Comparison of ENCODE assay signal across 18 cellular contexts in the genomic region with DNA sequence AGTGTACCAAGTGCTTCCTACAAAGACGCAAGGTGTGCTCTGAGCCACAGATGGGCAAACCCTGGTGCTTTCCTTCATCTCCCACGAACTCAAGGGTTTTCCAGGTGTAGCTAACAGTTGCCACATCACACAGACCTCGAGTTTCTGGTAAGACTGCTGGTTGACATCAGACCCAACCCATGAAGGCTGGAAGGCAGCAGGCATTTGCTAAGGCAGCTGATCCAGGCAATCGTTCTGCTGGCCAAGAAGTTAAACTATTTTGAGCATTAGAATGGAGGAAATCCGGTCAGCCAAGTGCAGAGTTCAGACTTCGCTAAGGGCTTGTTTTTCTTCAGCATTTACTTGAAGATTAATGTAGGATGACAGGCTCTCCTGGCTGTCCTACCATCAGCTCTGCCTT. TPM values are rescaled to one million over a fixed set of nuclear protein-coding genes. Genes with fewer than 3 reads are reported as not detected.
DNase-seq lines count a peak whose midpoint lies in the region; ATAC-seq and TF ChIP-seq lines count a peak whose summit lies in the region.
"Had no signal": no experiment of that assay in that cellular context is flagged by ENCODE, and none has a peak within 500 bp of the region (broad histone marks: within the 10 kb centered on the region; RNA-seq: fewer than 3 reads in every experiment).

No MANE protein-coding gene starts in this region.

- H3K36me3 ChIP-seq in RWPE2 (ENCODE audit: low read depth) (peaks cover 80% of the 10 kb centered on the region), neural progenitor cell (no peaks in the 10 kb centered on the region), thyroid gland (peaks cover 39 to 50% of the 10 kb centered on the region in 2 donors)

- H3K27me3 ChIP-seq in RWPE2 (ENCODE audit: insufficient read depth, poor library complexity, severe bottlenecking), result no peaks in the 10 kb centered on the region
- no peaks in the 10 kb centered on the region for H3K27me3 ChIP-seq in neural progenitor cell
- H3K27me3 ChIP-seq in thyroid gland, result no peaks in the 10 kb centered on the region
- H3K27me3 ChIP-seq: BE2C had no signal

- H3K27ac ChIP-seq in RWPE2 (ENCODE audit: poor library complexity, severe bottlenecking) (no peak overlapping the region), neural progenitor cell (peak overlapping the region; percentile 20), thyroid gland (peak overlapping the region in 2 of 3 donors; percentile 18 to 47)

- H3K4me3 Mint-ChIP-seq in neural progenitor cell, result no peak overlapping the region
- H3K4me3 Mint-ChIP-seq: CD4-positive, CD25-positive, alpha-beta regulatory T cell had no signal

- intact Hi-C loops in cardiac septum (cut with DNase I), result no loop called here
- intact Hi-C loops in left ventricle myocardium superior (cut with micrococcal nuclease), result loop anchor here (5.0 kb wide), 1 partner anchor 215 kb away; no protein-coding TSS in a partner anchor
- intact Hi-C loops in thyroid gland (cut with DNase I), result no loop called here

- WGBS in thyroid gland, 2 donors, result 51 to 53% methylated on average over 5 to 6 of the region's 6 CpGs

- TF ChIP-seq CTCF in RWPE2 (IDR thresholded peaks at IDR 0.05; ENCODE audit: poor library complexity, severe bottlenecking) (no peak), neural progenitor cell (IDR thresholded peaks at IDR 0.05) (no peak), thyroid gland (IDR thresholded peaks at IDR 0.05) (no peak)

- H3K9ac ChIP-seq in neural progenitor cell, result no peak overlapping the region

- no peak for TF ChIP-seq POLR2A in thyroid gland (IDR thresholded peaks at IDR 0.05)

- H3K9me3 ChIP-seq in RWPE2 (ENCODE audit: severe bottlenecking) (no peaks in the 10 kb centered on the region), neural progenitor cell (ENCODE audit: low read depth) (no peaks in the 10 kb centered on the region), thyroid gland (no peaks in the 10 kb centered on the region)
- H3K9me3 ChIP-seq: BE2C had no signal

- no peak overlapping the region for H3K4me2 ChIP-seq in neural progenitor cell

- H3K4me1 ChIP-seq in RWPE2 (ENCODE audit: insufficient read depth, poor library complexity, severe bottlenecking) (no peaks in the 10 kb centered on the region), neural progenitor cell (no peaks in the 10 kb centered on the region), thyroid gland (peaks cover 5 to 32% of the 10 kb centered on the region in 2 donors)
- H3K4me1 ChIP-seq: BE2C had no signal

- H3K4me1 Mint-ChIP-seq in neural progenitor cell, result no peaks in the 10 kb centered on the region

- DNase-seq in cardiac septum (ENCODE audit: low spot score), result peak; percentile 46
- DNase-seq in left ventricle myocardium superior, result no peak
- DNase-seq in RWPE2 (ENCODE audit: low spot score), result peak; percentile 18
- no peak for DNase-seq in neural progenitor cell (ENCODE audit: low spot score)
- DNase-seq in thyroid gland, result no peak
- no peak for DNase-seq in NCI-H748 (lab: John Stamatoyannopoulos, UW; ENCODE audit: unreplicated experiment)
- DNase-seq: BE2C; CD4-positive, CD25-positive, alpha-beta regulatory T cell; COR-L47; GDM1; KG1; MV-4-11; NCI-H1694 treated with DMSO at 0.1 percent for 48 hours; NCI-H82; SIG-M5 had no signal

- H3F3A ChIP-seq in neural progenitor cell (ENCODE audit: low read depth), result peaks cover 4% of the 10 kb centered on the region

- peaks cover 35% of the 10 kb centered on the region for H3K36me3 Mint-ChIP-seq in neural progenitor cell

- H3K79me2 ChIP-seq in neural progenitor cell (ENCODE audit: low read depth), result peaks cover 6% of the 10 kb centered on the region

- no peak overlapping the region for H3K27ac Mint-ChIP-seq in neural progenitor cell

- H3K4me3 ChIP-seq in RWPE2 (ENCODE audit: severe bottlenecking), result no peak overlapping the region
- H3K4me3 ChIP-seq in neural progenitor cell, result no peak overlapping the region
- no peak overlapping the region for H3K4me3 ChIP-seq in thyroid gland (replicated peaks in 1 of 3)

- H4K20me1 ChIP-seq in neural progenitor cell (ENCODE audit: low read depth), result peaks cover 38% of the 10 kb centered on the region

- H3K9me3 Mint-ChIP-seq in neural progenitor cell, result no peaks in the 10 kb centered on the region
- H3K9me3 Mint-ChIP-seq: CD4-positive, CD25-positive, alpha-beta regulatory T cell had no signal

- ATAC-seq in left ventricle myocardium superior (no peak), RWPE2 (ENCODE audit: low read depth) (no peak), HG03354 (IDR thresholded peaks at IDR 0.05; ENCODE audit: poor library complexity, severe bottlenecking, unreplicated experiment) (no peak)

- H2AFZ ChIP-seq in neural progenitor cell (replicated peaks), result no peak overlapping the region

- H3K27me3 Mint-ChIP-seq in neural progenitor cell (ENCODE audit: insufficient read depth, low read depth), result peaks cover 3% of the 10 kb centered on the region

RNA-seq across cellular contexts. Expression of gene HAS3, which starts 11.5 kb away (rescaled TPM):
- total RNA-seq in cardiac septum, result 0.38 TPM
- total RNA-seq in left ventricle myocardium superior, result 0.67 TPM
- total RNA-seq in neural progenitor cell (ENCODE audit: low replicate concordance), result 2.5 and 3.3 TPM in 2 replicates
- total RNA-seq in thyroid gland, result 1 to 10 TPM; 3.5 to 9.1 (median 7.5) TPM
- total RNA-seq: H4, NCI-H460 had no signal

RNA-seq across cellular contexts. Expression of gene CHTF8, which starts 15.5 kb away (rescaled TPM):
- 43.2 TPM for total RNA-seq in cardiac septum
- 51.7 TPM for total RNA-seq in left ventricle myocardium superior
- total RNA-seq in neural progenitor cell (ENCODE audit: low replicate concordance), result 99.8 and 165 TPM in 2 replicates
- 100 to 1,000 TPM in 3 of 4 donors, 10 to 100 TPM in 1; 95.8 to 124 (median 104) TPM for total RNA-seq in thyroid gland

RNA-seq across cellular contexts. Expression of gene UTP4, which starts 15.5 kb away (rescaled TPM):
- total RNA-seq in cardiac septum, result 25.6 TPM
- 32.3 TPM for total RNA-seq in left ventricle myocardium superior
- total RNA-seq in neural progenitor cell (ENCODE audit: low replicate concordance), result 13.3 and 15.9 TPM in 2 replicates
- total RNA-seq in thyroid gland, result 10 to 100 TPM; 22.4 to 33.1 (median 24.1) TPM

Comparison
In these comparisons a context has a peak if more than half of its experiments do, and no peak if none do; other contexts are left out.
1. DNase-seq: peak in cardiac septum (single experiment) and RWPE2 (single experiment); none in left ventricle myocardium superior (single experiment), neural progenitor cell (single experiment), thyroid gland (0 of 2) and NCI-H748 (single experiment).